ENCODE assay signal across 11 cellular contexts in genomic region chr14:24029687-24030086, GRCh38. TPM values are rescaled to one million over a fixed set of nuclear protein-coding genes. Genes with fewer than 3 reads are reported as not detected.
"Had no signal": no experiment of that assay in that cellular context is flagged by ENCODE, and none has a peak within 500 bp of the region (broad histone marks: within the 10 kb centered on the region; RNA-seq: fewer than 3 reads in every experiment).

No MANE protein-coding gene starts in this region.

RNA-seq across cellular contexts. Expression of gene CARMIL3, which starts 22.1 kb away (rescaled TPM):
- total RNA-seq: PC-3, PC-9, SJSA1 had no signal

RNA-seq across cellular contexts. Expression of gene CPNE6, which starts 41.7 kb away (rescaled TPM):
- total RNA-seq: OCI-LY7, PC-3, PC-9, Right ventricle myocardium inferior, Right ventricle myocardium superior, RPMI7951, SJCRH30, SJSA1, SK-MEL-5, T-cell had no signal
- polyA plus RNA-seq: SK-N-SH had no signal
